In genomic region chr1:244461254-244462071, GRCh38 we compare ENCODE assay signal across 8 cellular contexts.
DNase-seq lines count a peak whose midpoint lies in the region; ATAC-seq and TF ChIP-seq lines count a peak whose summit lies in the region.

Gene CATSPERE (plus strand): TSS chr1:244461273. CDS start chr1:244461430, 157 bp downstream.

- H3K4me1 ChIP-seq in RWPE2 (ENCODE audit: insufficient read depth, poor library complexity, severe bottlenecking) (peaks cover 9% of the 10 kb centered on the region), subcutaneous abdominal adipose tissue (ENCODE audit: control insufficient read depth in 5 of 5, insufficient read depth in 5 of 5, low read length in 5 of 5) (peaks cover 0 to 14% (median 11%) of the 10 kb centered on the region in 5 donors)

- H3K9me3 ChIP-seq in RWPE2 (ENCODE audit: severe bottlenecking) (no peaks in the 10 kb centered on the region), subcutaneous abdominal adipose tissue (ENCODE audit: control insufficient read depth in 5 of 5, low read length in 5 of 5) (no peaks in the 10 kb centered on the region)

- TF ChIP-seq CTCF in RWPE2 (IDR thresholded peaks at IDR 0.05; ENCODE audit: poor library complexity, severe bottlenecking), result no peak

- peaks cover 5% of the 10 kb centered on the region for H3K9me3 Mint-ChIP-seq in activated naive CD4-positive, alpha-beta T cell treated with anti-CD3 and anti-CD28 coated beads, Interleukin-2, amount 50 U/mL, for 24 hours

- peak within 1 kb of the TSS; percentile 73 to 95 (median 77) for H3K9ac ChIP-seq in subcutaneous abdominal adipose tissue (ENCODE audit: low read length in 5 of 5)

- peaks cover 5% of the 10 kb centered on the region for H3K36me3 Mint-ChIP-seq in activated naive CD4-positive, alpha-beta T cell treated with anti-CD3 and anti-CD28 coated beads, Interleukin-2, amount 50 U/mL, for 24 hours

- peaks cover 10% of the 10 kb centered on the region for H3K4me1 Mint-ChIP-seq in activated naive CD4-positive, alpha-beta T cell treated with anti-CD3 and anti-CD28 coated beads, Interleukin-2, amount 50 U/mL, for 24 hours

- DNase-seq in D341Med (ENCODE audit: low spot score) (peak; percentile 93), HPDE6-E6E7 (ENCODE audit: extremely low spot score) (peak; percentile 35), RWPE2 (ENCODE audit: low spot score) (peak; percentile 62), glomerular visceral epithelial cell (ENCODE audit: extremely low spot score) (peak; percentile 56), non-pigmented ciliary epithelial cell (ENCODE audit: low read depth) (peak; percentile 30)

- H3K27me3 ChIP-seq in RWPE2 (ENCODE audit: insufficient read depth, poor library complexity, severe bottlenecking), result no peaks in the 10 kb centered on the region
- no peaks in the 10 kb centered on the region for H3K27me3 ChIP-seq in subcutaneous abdominal adipose tissue (ENCODE audit: control insufficient read depth in 5 of 5, insufficient read depth in 4 of 5, low read length in 5 of 5)

- peak within 1 kb of the TSS; percentile 88 for H3K4me3 Mint-ChIP-seq in activated naive CD4-positive, alpha-beta T cell treated with anti-CD3 and anti-CD28 coated beads, Interleukin-2, amount 50 U/mL, for 24 hours

- no peaks in the 10 kb centered on the region for H3K27me3 Mint-ChIP-seq in activated naive CD4-positive, alpha-beta T cell treated with anti-CD3 and anti-CD28 coated beads, Interleukin-2, amount 50 U/mL, for 24 hours

- H3K36me3 ChIP-seq in RWPE2 (ENCODE audit: low read depth) (no peaks in the 10 kb centered on the region), subcutaneous abdominal adipose tissue (ENCODE audit: control insufficient read depth in 5 of 5, insufficient read depth in 5 of 5, low read length in 5 of 5) (no peaks in the 10 kb centered on the region)

- ATAC-seq in GM19468 (IDR thresholded peaks at IDR 0.05; ENCODE audit: extremely low read depth, unreplicated experiment), result peak; percentile 95
- ATAC-seq in RWPE2 (ENCODE audit: low read depth), result peak; percentile 94

- H3K4me3 ChIP-seq in RWPE2 (ENCODE audit: severe bottlenecking) (peak within 1 kb of the TSS; percentile 26), subcutaneous abdominal adipose tissue (ENCODE audit: low read depth in 1 of 5, low read length in 5 of 5) (peak within 1 kb of the TSS; percentile 64 to 93 (median 79))

- H3K27ac ChIP-seq in RWPE2 (ENCODE audit: poor library complexity, severe bottlenecking) (peak within 1 kb of the TSS; percentile 14), subcutaneous abdominal adipose tissue (ENCODE audit: low read depth, low read length) (peak within 1 kb of the TSS; percentile 70)

- peak within 1 kb of the TSS; percentile 97 for H3K27ac Mint-ChIP-seq in activated naive CD4-positive, alpha-beta T cell treated with anti-CD3 and anti-CD28 coated beads, Interleukin-2, amount 50 U/mL, for 24 hours

Comparison
In these comparisons a context has a peak if more than half of its experiments do, and no peak if none do; other contexts are left out.
1. Peak in every context shown above with its lines: DNase-seq, ATAC-seq, H3K4me3 ChIP-seq and H3K27ac ChIP-seq.
2. DNase-seq: peak in every context shown above with its lines; median percentile 93 in D341Med; 62 in RWPE2; 56 in glomerular visceral epithelial cell; 35 in HPDE6-E6E7; 30 in non-pigmented ciliary epithelial cell.